Comparison of ENCODE assay signal across 8 cellular contexts in genomic region chr2:73827660-73828388, GRCh38. TPM values are rescaled to one million over a fixed set of nuclear protein-coding genes. Genes with fewer than 3 reads are reported as not detected.
DNase-seq lines count a peak whose midpoint lies in the region; ATAC-seq and TF ChIP-seq lines count a peak whose summit lies in the region.

No MANE protein-coding gene starts in this region.

- H3K4me3 ChIP-seq in left ventricle myocardium inferior (peak overlapping the region; percentile 78), muscle layer of duodenum (ENCODE audit: low read depth in 1 of 2, low read length in 2 of 2) (peak overlapping the region; percentile 68 to 92), upper lobe of right lung (peak overlapping the region; percentile 73)

- no peaks in the 10 kb centered on the region for H3K27me3 ChIP-seq in left ventricle myocardium inferior (ENCODE audit: low read depth)
- H3K27me3 ChIP-seq in muscle layer of duodenum (ENCODE audit: low read depth, low read length), result no peaks in the 10 kb centered on the region
- H3K27me3 ChIP-seq in upper lobe of right lung, result no peaks in the 10 kb centered on the region

- H3K36me3 ChIP-seq in left ventricle myocardium inferior (peaks cover 22% of the 10 kb centered on the region), muscle layer of duodenum (ENCODE audit: control insufficient read depth in 1 of 2, insufficient read depth in 2 of 2, low read length in 2 of 2) (peaks cover 4 to 10% of the 10 kb centered on the region in 2 donors), upper lobe of right lung (peaks cover 13% of the 10 kb centered on the region)

- H3K9me3 ChIP-seq in left ventricle myocardium inferior (replicated peaks) (no peaks in the 10 kb centered on the region), muscle layer of duodenum (ENCODE audit: control insufficient read depth in 1 of 2, low read length in 2 of 2) (no peaks in the 10 kb centered on the region), upper lobe of right lung (no peaks in the 10 kb centered on the region)

- peaks cover 5% of the 10 kb centered on the region for H3K36me3 Mint-ChIP-seq in activated naive CD8-positive, alpha-beta T cell

- intact Hi-C loops in left ventricle myocardium inferior (cut with micrococcal nuclease) (no loop called here), left ventricle myocardium superior (cut with micrococcal nuclease) (no loop called here), upper lobe of right lung (cut with DNase I) (no loop called here)

- no peaks in the 10 kb centered on the region for H3K27me3 Mint-ChIP-seq in activated naive CD8-positive, alpha-beta T cell

- H3K4me1 ChIP-seq in left ventricle myocardium inferior, result peaks cover 39% of the 10 kb centered on the region
- H3K4me1 ChIP-seq in muscle layer of duodenum (ENCODE audit: control insufficient read depth in 1 of 2, insufficient read depth in 2 of 2, low read length in 2 of 2), result peaks cover 16 to 18% of the 10 kb centered on the region in 2 donors
- peaks cover 17% of the 10 kb centered on the region for H3K4me1 ChIP-seq in upper lobe of right lung

- ATAC-seq in left ventricle myocardium superior (no peak), upper lobe of right lung (no peak), GM21717 (IDR thresholded peaks at IDR 0.05; ENCODE audit: unreplicated experiment) (no peak)

- H3K27ac ChIP-seq in left ventricle myocardium inferior (replicated peaks) (peak overlapping the region; percentile 93), muscle layer of duodenum (ENCODE audit: low read length) (no peak overlapping the region), upper lobe of right lung (peak overlapping the region; percentile 95)

- no peak for TF ChIP-seq POLR2A in erythroblast (IDR thresholded peaks at IDR 0.05; ENCODE audit: low read length)

- DNase-seq in left ventricle myocardium inferior, result no peak
- DNase-seq in left ventricle myocardium superior, result no peak
- DNase-seq in upper lobe of right lung, result no peak
- DNase-seq in NCI-H1092 (lab: John Stamatoyannopoulos, UW), result no peak
- no peak for DNase-seq in erythroblast (lab: John Stamatoyannopoulos, UW)

- TF ChIP-seq CTCF in left ventricle myocardium inferior (IDR thresholded peaks at IDR 0.05; ENCODE audit: borderline replicate concordance), result no peak
- TF ChIP-seq CTCF in upper lobe of right lung (IDR thresholded peaks at IDR 0.05), result no peak

- peaks cover 52% of the 10 kb centered on the region for H3K4me1 Mint-ChIP-seq in activated naive CD8-positive, alpha-beta T cell (ENCODE audit: low read depth)

- peak overlapping the region; percentile 74 for H3K27ac Mint-ChIP-seq in activated naive CD8-positive, alpha-beta T cell

- no peaks in the 10 kb centered on the region for H3K9me3 Mint-ChIP-seq in activated naive CD8-positive, alpha-beta T cell (ENCODE audit: low read depth)

- H3K4me3 Mint-ChIP-seq in activated naive CD8-positive, alpha-beta T cell, result peak overlapping the region; percentile 96

RNA-seq across cellular contexts. Expression of gene STAMBP, which starts 0.9 kb away (rescaled TPM):
- total RNA-seq in left ventricle myocardium inferior (35.5 TPM), left ventricle myocardium superior (27.2 TPM), upper lobe of right lung (29.9 TPM)

RNA-seq across cellular contexts. Expression of gene C2orf78, which starts 43.8 kb away (rescaled TPM):
- total RNA-seq in left ventricle myocardium inferior, result not detected
- total RNA-seq in left ventricle myocardium superior, result not detected
- not detected for total RNA-seq in upper lobe of right lung

RNA-seq across cellular contexts. Expression of gene DUSP11, which starts 47.9 kb away (rescaled TPM):
- 10.6 TPM for total RNA-seq in left ventricle myocardium inferior
- total RNA-seq in left ventricle myocardium superior, result 12.9 TPM
- 17.9 TPM for total RNA-seq in upper lobe of right lung
